ENCODE assay signal across 22 cellular contexts in genomic region chr11:113148076-113148475, GRCh38.
"Had no signal": no experiment of that assay in that cellular context is flagged by ENCODE, and none has a peak within 500 bp of the region (broad histone marks: within the 10 kb centered on the region; RNA-seq: fewer than 3 reads in every experiment).

No MANE protein-coding gene starts in this region.

- H3K4me3 ChIP-seq: colonic mucosa, esophagus squamous epithelium, lower lobe of right lung, ovary, right lobe of liver, suprapubic skin, thyroid gland, vagina had no signal

- H3K36me3 ChIP-seq: colonic mucosa, esophagus squamous epithelium, lower lobe of right lung, ovary, right lobe of liver, suprapubic skin, thyroid gland, vagina had no signal

- H3K27ac ChIP-seq: colonic mucosa, esophagus squamous epithelium, lower lobe of right lung, ovary, right lobe of liver, suprapubic skin, thyroid gland, vagina had no signal

- H3K4me1 Mint-ChIP-seq: naive thymus-derived CD8-positive, alpha-beta T cell; stimulated activated naive B cell treated with anti-CD40 and anti-IgM and Interleukin-4, amounts not matched to agents 10 μg/mL and 1 μg/mL and 100 μg/mL, for 72 hours had no signal

- H3K4me1 ChIP-seq: colonic mucosa, esophagus squamous epithelium, lower lobe of right lung, right lobe of liver, suprapubic skin, thyroid gland, vagina had no signal

- H3K4me3 Mint-ChIP-seq: dendritic cell treated with granulocyte-macrophage colony-stimulating factor and Interleukin-4, amounts not matched to agents 40 ng/mL and 50 ng/mL, for 4 days; immature natural killer cell; naive thymus-derived CD8-positive, alpha-beta T cell; nephron progenitor cell; stimulated activated naive B cell treated with anti-CD40 and anti-IgM and Interleukin-4, amounts not matched to agents 10 μg/mL and 1 μg/mL and 100 μg/mL, for 72 hours; stimulated activated naive CD8-positive, alpha-beta T cell treated with anti-CD3 and anti-CD28 coated beads, Interleukin-15, Interleukin-2, amounts not matched to agents 100 ng/mL and 50 ng/mL, for 24 hours had no signal

- H3K27me3 ChIP-seq: colonic mucosa, esophagus squamous epithelium, ovary, right lobe of liver, suprapubic skin, thyroid gland, vagina had no signal

- H3K36me3 Mint-ChIP-seq: naive thymus-derived CD8-positive, alpha-beta T cell; stimulated activated naive B cell treated with anti-CD40 and anti-IgM and Interleukin-4, amounts not matched to agents 10 μg/mL and 1 μg/mL and 100 μg/mL, for 72 hours had no signal

- DNase-seq: colonic mucosa; effector memory CD4-positive, alpha-beta T cell; esophagus squamous epithelium; foreskin melanocyte; immature natural killer cell; kidney glomerular epithelial cell; left ventricle myocardium superior; lower lobe of right lung; naive thymus-derived CD8-positive, alpha-beta T cell; nephron progenitor cell; ovary; right lobe of liver; small intestine; stimulated activated CD4-positive, alpha-beta T cell treated with anti-CD3 and anti-CD28 coated beads, Interleukin-15, amount 100 ng/mL, for 24 hours; stimulated activated CD4-positive, alpha-beta T cell treated with anti-CD3 and anti-CD28 coated beads, Interleukin-2, amount 100 ng/mL, for 48 hours; stimulated activated naive B cell treated with anti-CD40 and anti-IgM and Interleukin-4, amounts not matched to agents 10 μg/mL and 1 μg/mL and 100 μg/mL, for 72 hours; thyroid gland; trophoblast cell had no signal

- H3K27me3 Mint-ChIP-seq: stimulated activated naive B cell treated with anti-CD40 and anti-IgM and Interleukin-4, amounts not matched to agents 10 μg/mL and 1 μg/mL and 100 μg/mL, for 72 hours had no signal

- H3K9me3 ChIP-seq: colonic mucosa, esophagus squamous epithelium, lower lobe of right lung, ovary, right lobe of liver, suprapubic skin, thyroid gland, vagina had no signal

- H3K27ac Mint-ChIP-seq: dendritic cell treated with granulocyte-macrophage colony-stimulating factor and Interleukin-4, amounts not matched to agents 40 ng/mL and 50 ng/mL, for 4 days; immature natural killer cell; naive thymus-derived CD8-positive, alpha-beta T cell; nephron progenitor cell; stimulated activated naive B cell treated with anti-CD40 and anti-IgM and Interleukin-4, amounts not matched to agents 10 μg/mL and 1 μg/mL and 100 μg/mL, for 72 hours; stimulated activated naive CD8-positive, alpha-beta T cell treated with anti-CD3 and anti-CD28 coated beads, Interleukin-15, Interleukin-2, amounts not matched to agents 100 ng/mL and 50 ng/mL, for 24 hours had no signal

- H3K9me3 Mint-ChIP-seq: dendritic cell treated with granulocyte-macrophage colony-stimulating factor and Interleukin-4, amounts not matched to agents 40 ng/mL and 50 ng/mL, for 4 days; immature natural killer cell; naive thymus-derived CD8-positive, alpha-beta T cell; nephron progenitor cell; stimulated activated naive B cell treated with anti-CD40 and anti-IgM and Interleukin-4, amounts not matched to agents 10 μg/mL and 1 μg/mL and 100 μg/mL, for 72 hours; stimulated activated naive CD8-positive, alpha-beta T cell treated with anti-CD3 and anti-CD28 coated beads, Interleukin-15, Interleukin-2, amounts not matched to agents 100 ng/mL and 50 ng/mL, for 24 hours had no signal
